Comparison of ENCODE assay signal across 20 cellular contexts in genomic region chr11:93238956-93239355, GRCh38. TPM values are rescaled to one million over a fixed set of nuclear protein-coding genes. Genes with fewer than 3 reads are reported as not detected.
DNase-seq lines count a peak whose midpoint lies in the region; TF ChIP-seq lines count a peak whose summit lies in the region.
"Had no signal": no experiment of that assay in that cellular context is flagged by ENCODE, and none has a peak within 500 bp of the region (broad histone marks: within the 10 kb centered on the region; RNA-seq: fewer than 3 reads in every experiment).

No MANE protein-coding gene starts in this region.

- no peak overlapping the region for H4K91ac ChIP-seq in trophoblast cell (ENCODE audit: low read depth, low read length)

- no peaks in the 10 kb centered on the region for H3K36me3 ChIP-seq in trophoblast cell (ENCODE audit: control insufficient read depth in 1 of 2, insufficient read depth in 2 of 2, low read length in 2 of 2)
- H3K36me3 ChIP-seq in osteoblast (ENCODE audit: insufficient read depth, low read length), result no peaks in the 10 kb centered on the region
- H3K36me3 ChIP-seq in tibial artery, result no peaks in the 10 kb centered on the region
- H3K36me3 ChIP-seq: BE2C; BLaER1 treated with 17β-estradiol and CSF1 and Interleukin-3, amounts not matched to agents 10 nM and 100 nM had no signal

- no peak overlapping the region for H2BK12ac ChIP-seq in trophoblast cell (ENCODE audit: low read length)

- H2AFZ ChIP-seq in trophoblast cell (ENCODE audit: insufficient read depth, low read length, poor library complexity) (no peak overlapping the region), osteoblast (ENCODE audit: low read length) (no peak overlapping the region)
- H2AFZ ChIP-seq: GM23248 had no signal

- H3K4me3 ChIP-seq in trophoblast cell (ENCODE audit: low read depth, low read length), result no peak overlapping the region
- no peak overlapping the region for H3K4me3 ChIP-seq in osteoblast (ENCODE audit: insufficient read depth, low read length)
- no peak overlapping the region for H3K4me3 ChIP-seq in tibial artery
- H3K4me3 ChIP-seq: A549; BLaER1 treated with 17β-estradiol and CSF1 and Interleukin-3, amounts not matched to agents 10 nM and 100 nM; GM23248 had no signal

- H3K23ac ChIP-seq in trophoblast cell (ENCODE audit: low read length), result no peak overlapping the region

- no peak for TF ChIP-seq CTCF in VCaP (conservative IDR thresholded peaks at IDR 0.05)
- TF ChIP-seq CTCF in osteoblast (IDR thresholded peaks at IDR 0.05; ENCODE audit: extremely low read depth, low read depth, low read length), result no peak
- no peak for TF ChIP-seq CTCF in tibial artery (IDR thresholded peaks at IDR 0.05)

- H2BK5ac ChIP-seq in trophoblast cell (ENCODE audit: low read depth, low read length, poor library complexity), result no peak overlapping the region

- H4K8ac ChIP-seq in trophoblast cell (ENCODE audit: low read depth, low read length), result no peak overlapping the region

- no peaks in the 10 kb centered on the region for H3K79me1 ChIP-seq in trophoblast cell (ENCODE audit: low read length)

- no peak overlapping the region for H3K14ac ChIP-seq in trophoblast cell (ENCODE audit: low read length)

- H3K27me3 ChIP-seq in trophoblast cell (ENCODE audit: insufficient read depth, low read length) (no peaks in the 10 kb centered on the region), osteoblast (ENCODE audit: insufficient read depth, low read length) (peaks cover 18% of the 10 kb centered on the region), tibial artery (peaks cover 0 to 14% of the 10 kb centered on the region in 2 donors)
- H3K27me3 ChIP-seq: BE2C; BLaER1 treated with 17β-estradiol and CSF1 and Interleukin-3, amounts not matched to agents 10 nM and 100 nM had no signal

- no peak overlapping the region for H3K9ac ChIP-seq in trophoblast cell (ENCODE audit: low read length)
- H3K9ac ChIP-seq: BLaER1 treated with 17β-estradiol and CSF1 and Interleukin-3, amounts not matched to agents 10 nM and 100 nM; GM23248 had no signal

- DNase-seq in epithelial cell of prostate (ENCODE audit: low read depth, low spot score) (peak; percentile 3), trophoblast cell (peak; percentile 67 to 85), osteoblast (ENCODE audit: insufficient read length, low spot score, missing footprints) (no peak), NCI-H526 treated with DMSO at 0.1 percent for 48 hours (lab: John Stamatoyannopoulos, UW) (no peak), tibial artery (no peak)
- DNase-seq: 8988T; ACHN; AML-193; BE2C; CD4-positive, alpha-beta T cell; CD8-positive, alpha-beta memory T cell; DMS 273 treated with DMSO at 0.1 percent for 48 hours; DMS79 treated with DMSO at 0.1 percent for 48 hours; GF-D8; GM23248; H7; HCEC 1CT had no signal

- H2BK120ac ChIP-seq in trophoblast cell (ENCODE audit: insufficient read depth, low read length, poor library complexity), result no peak overlapping the region

- H2AK5ac ChIP-seq in trophoblast cell (ENCODE audit: low read length), result no peak overlapping the region

- H3K4ac ChIP-seq in trophoblast cell (ENCODE audit: low read depth, low read length), result no peak overlapping the region

- H3K18ac ChIP-seq in trophoblast cell (ENCODE audit: low read length), result no peak overlapping the region

- no peak overlapping the region for H4K12ac ChIP-seq in trophoblast cell (ENCODE audit: low read depth, low read length)

- no CpG with 5 or more reads among the region's 2 CpGs for WGBS in trophoblast cell (ENCODE audit: extremely low coverage, insufficient coverage, insufficient read length)

- peaks cover 0 to 2% of the 10 kb centered on the region in 2 experiments for H3K4me1 ChIP-seq in trophoblast cell (ENCODE audit: control insufficient read depth in 1 of 2, insufficient read depth in 2 of 2, low read length in 2 of 2)
- no peaks in the 10 kb centered on the region for H3K4me1 ChIP-seq in osteoblast (ENCODE audit: insufficient read depth, low read length)
- no peaks in the 10 kb centered on the region for H3K4me1 ChIP-seq in tibial artery
- H3K4me1 ChIP-seq: A549 had no signal

- intact Hi-C loops in tibial artery (cut with DNase I; ENCODE audit: low total_unique reads), result no loop called here

- H3K27ac ChIP-seq in VCaP (peak overlapping the region; percentile 97), epithelial cell of prostate (no peak overlapping the region), trophoblast cell (ENCODE audit: low read depth, low read length) (no peak overlapping the region), osteoblast (ENCODE audit: low read depth, low read length) (no peak overlapping the region), tibial artery (no peak overlapping the region)
- H3K27ac ChIP-seq: A549; BLaER1 treated with 17β-estradiol and CSF1 and Interleukin-3, amounts not matched to agents 10 nM and 100 nM; GM23248 had no signal

- H3K4me2 ChIP-seq in trophoblast cell (ENCODE audit: low read length) (no peak overlapping the region), osteoblast (ENCODE audit: insufficient read depth, low read length) (no peak overlapping the region)
- H3K4me2 ChIP-seq: A549 had no signal

- no peaks in the 10 kb centered on the region for H3K9me3 ChIP-seq in trophoblast cell (ENCODE audit: insufficient read depth, low read depth, low read length)
- H3K9me3 ChIP-seq in osteoblast (ENCODE audit: low read depth, low read length), result no peaks in the 10 kb centered on the region
- no peaks in the 10 kb centered on the region for H3K9me3 ChIP-seq in tibial artery
- H3K9me3 ChIP-seq: A549; BE2C; BLaER1 treated with 17β-estradiol and CSF1 and Interleukin-3, amounts not matched to agents 10 nM and 100 nM had no signal

- no peaks in the 10 kb centered on the region for H4K20me1 ChIP-seq in osteoblast (ENCODE audit: insufficient read depth, low read length)
- H4K20me1 ChIP-seq: BLaER1 treated with 17β-estradiol and CSF1 and Interleukin-3, amounts not matched to agents 10 nM and 100 nM had no signal

- H3K79me2 ChIP-seq in trophoblast cell (ENCODE audit: control insufficient read depth, insufficient read depth, low read length, poor library complexity) (no peaks in the 10 kb centered on the region), osteoblast (ENCODE audit: insufficient read depth, low read length) (no peaks in the 10 kb centered on the region)

RNA-seq across cellular contexts. Expression of gene SLC36A4, which starts 41.2 kb away (rescaled TPM):
- polyA plus RNA-seq in trophoblast cell (2013), result 21.5 and 22.9 TPM in 2 replicates
- total RNA-seq in osteoblast, result 18.1 and 26.5 TPM in 2 replicates

Comparison
In these comparisons a context has a peak if more than half of its experiments do, and no peak if none do; other contexts are left out.
1. DNase-seq: peak in epithelial cell of prostate (single experiment) and trophoblast cell (2 of 2); none in osteoblast (single experiment), NCI-H526 treated with DMSO at 0.1 percent for 48 hours (single experiment) and tibial artery (0 of 2).